ENCODE assay signal across 18 cellular contexts in genomic region chr13:92255533-92255932, GRCh38.
DNase-seq lines count a peak whose midpoint lies in the region; ATAC-seq, FAIRE-seq and TF ChIP-seq lines count a peak whose summit lies in the region.
"Had no signal": no experiment of that assay in that cellular context is flagged by ENCODE, and none has a peak within 500 bp of the region (broad histone marks: within the 10 kb centered on the region; RNA-seq: fewer than 3 reads in every experiment).

No MANE protein-coding gene starts in this region.

- H3K4me1 ChIP-seq in spleen = no peaks in the 10 kb centered on the region
- H3K4me1 ChIP-seq: Caco-2 had no signal

- FAIRE-seq in endometrium (lab: Jason Lieb, UNC) = peak; percentile 97
- FAIRE-seq: G401.6, GM12878 had no signal

- TF ChIP-seq CTCF in fibroblast of villous mesenchyme (IDR thresholded peaks at IDR 0.05; ENCODE audit: insufficient read depth, low read depth, low read length) (no peak), spleen (IDR thresholded peaks at IDR 0.05 in 8 of 11, conservative IDR thresholded peaks at IDR 0.05 in 3 of 11) (no peak)

- ATAC-seq in left ventricle myocardium superior (peak; percentile 65), sciatic nerve (peak; percentile 74)
- ATAC-seq: GM12878, GM23338, HCT116 had no signal

- H3K27me3 ChIP-seq in spleen (replicated peaks in 1 of 7) = no peaks in the 10 kb centered on the region

- intact Hi-C loops in left ventricle myocardium superior (cut with micrococcal nuclease) (no loop called here), cardiac septum (cut with DNase I) (no loop called here), sciatic nerve (cut with DNase I) (no loop called here), spleen (cut with DNase I; ENCODE audit: low total_unique reads) (no loop called here)

- no peak overlapping the region for H3K4me3 ChIP-seq in fibroblast of villous mesenchyme (ENCODE audit: low read depth, low read length)
- no peak overlapping the region for H3K4me3 ChIP-seq in spleen
- H3K4me3 ChIP-seq: GM12878, GM23338 had no signal

- no peaks in the 10 kb centered on the region for H3K9me3 ChIP-seq in spleen
- H3K9me3 ChIP-seq: Caco-2 had no signal

- H3K27ac ChIP-seq in spleen = no peak overlapping the region

- TF ChIP-seq POLR2A in spleen (IDR thresholded peaks at IDR 0.05) = no peak

- DNase-seq in left ventricle myocardium superior = no peak
- DNase-seq in cardiac septum (ENCODE audit: low spot score) = no peak
- DNase-seq in fibroblast of villous mesenchyme (ENCODE audit: low read depth) = peak; percentile 3
- no peak for DNase-seq in sciatic nerve (ENCODE audit: low spot score)
- DNase-seq in germinal center (ENCODE audit: low spot score) = no peak
- no peak for DNase-seq in COLO829 (ENCODE audit: low spot score)
- no peak for DNase-seq in spleen
- DNase-seq: C1 segment of cervical spinal cord; Caco-2; CD4-positive, alpha-beta memory T cell; DMS153; DND-41; H9 had no signal

- H3K36me3 ChIP-seq in spleen = no peaks in the 10 kb centered on the region
